Comparison of ENCODE assay signal across 17 cellular contexts in genomic region chr6:136728976-136729515, GRCh38.
"Had no signal": no experiment of that assay in that cellular context is flagged by ENCODE, and none has a peak within 500 bp of the region (broad histone marks: within the 10 kb centered on the region; RNA-seq: fewer than 3 reads in every experiment).

No MANE protein-coding gene starts in this region.

- DNase-seq: activated B cell treated with CpG ODN at 0.5 μM for 24 hours; activated CD8-positive, alpha-beta memory T cell treated with anti-CD3 and anti-CD28 coated beads, Interleukin-2, amount 10 ng/mL, durations not matched to agents 7 days and 5 days; activated gamma-delta T cell; activated T-cell treated with anti-CD3 and anti-CD28 coated beads, Interleukin-2, amount 50 U/mL, for 4 hours; anterior cingulate cortex; cerebellar nuclear complex; dermis blood vessel endothelial cell; hippocampal formation; naive thymus-derived CD4-positive, alpha-beta T cell; stimulated activated CD4-positive, alpha-beta T cell treated with anti-CD3 and anti-CD28 coated beads, Interleukin-12 subunit alpha, Interleukin-12 subunit beta, amount 100 ng/mL, for 4 hours; stimulated activated CD4-positive, alpha-beta T cell treated with anti-CD3 and anti-CD28 coated beads, Interleukin-2, amount 100 ng/mL, for 48 hours; stimulated activated naive CD4-positive, alpha-beta T cell treated with Interleukin-2 at 50 U/mL for 16 hours; trophoblast cell had no signal

- ATAC-seq: activated CD8-positive, alpha-beta memory T cell treated with anti-CD3 and anti-CD28 coated beads, Interleukin-2, amount 10 ng/mL, durations not matched to agents 7 days and 5 days; activated T-cell treated with anti-CD3 and anti-CD28 coated beads, Interleukin-2, amount 50 U/mL, for 4 hours; naive thymus-derived CD4-positive, alpha-beta T cell had no signal

- H3K27ac ChIP-seq: neutrophil had no signal

- H3K4me3 ChIP-seq: lung had no signal

- H3K36me3 ChIP-seq: neutrophil had no signal

- H3K27me3 Mint-ChIP-seq: activated B cell treated with CpG ODN at 0.5 μM for 24 hours; activated CD8-positive, alpha-beta memory T cell treated with anti-CD3 and anti-CD28 coated beads, Interleukin-2, amount 10 ng/mL, durations not matched to agents 7 days and 5 days; activated naive CD8-positive, alpha-beta T cell; naive thymus-derived CD4-positive, alpha-beta T cell; progenitor cell of endocrine pancreas had no signal

- H3K9me3 Mint-ChIP-seq: activated B cell treated with CpG ODN at 0.5 μM for 24 hours; activated T-cell treated with anti-CD3 and anti-CD28 coated beads, Interleukin-2, amount 50 U/mL, for 4 hours had no signal

- H3K4me3 Mint-ChIP-seq: activated B cell treated with CpG ODN at 0.5 μM for 24 hours; activated CD8-positive, alpha-beta memory T cell treated with anti-CD3 and anti-CD28 coated beads, Interleukin-2, amount 10 ng/mL, durations not matched to agents 7 days and 5 days; activated naive CD8-positive, alpha-beta T cell; activated T-cell treated with anti-CD3 and anti-CD28 coated beads, Interleukin-2, amount 50 U/mL, for 4 hours; naive thymus-derived CD4-positive, alpha-beta T cell had no signal

- H3K27ac Mint-ChIP-seq: activated B cell treated with CpG ODN at 0.5 μM for 24 hours; activated CD8-positive, alpha-beta memory T cell treated with anti-CD3 and anti-CD28 coated beads, Interleukin-2, amount 10 ng/mL, durations not matched to agents 7 days and 5 days; activated naive CD8-positive, alpha-beta T cell; naive thymus-derived CD4-positive, alpha-beta T cell; progenitor cell of endocrine pancreas had no signal

- H3K9me3 ChIP-seq: neutrophil had no signal

- H3K27me3 ChIP-seq: neutrophil had no signal
